In genomic region chr17:61414936-61415251, GRCh38 we compare ENCODE assay signal across 1 cellular context.
TF ChIP-seq lines count a peak whose summit lies in the region.

No MANE protein-coding gene starts in this region.

TF ChIP-seq in GM12878, 131 proteins besides CTCF, POLR2A, EP300 and RAD21:
- TF ChIP-seq MEF2A (IDR thresholded peaks at IDR 0.05; ENCODE audit: insufficient read depth, low read depth, low read length) (no peak), NFXL1 (IDR thresholded peaks at IDR 0.05; ENCODE audit: borderline replicate concordance) (peak; percentile 8; the same call in 1 of the 2 replicates)
TF ChIP-seq in GM12878: peak in this region for 1.
